Comparison of ENCODE assay signal across 10 cellular contexts in the genomic region with DNA sequence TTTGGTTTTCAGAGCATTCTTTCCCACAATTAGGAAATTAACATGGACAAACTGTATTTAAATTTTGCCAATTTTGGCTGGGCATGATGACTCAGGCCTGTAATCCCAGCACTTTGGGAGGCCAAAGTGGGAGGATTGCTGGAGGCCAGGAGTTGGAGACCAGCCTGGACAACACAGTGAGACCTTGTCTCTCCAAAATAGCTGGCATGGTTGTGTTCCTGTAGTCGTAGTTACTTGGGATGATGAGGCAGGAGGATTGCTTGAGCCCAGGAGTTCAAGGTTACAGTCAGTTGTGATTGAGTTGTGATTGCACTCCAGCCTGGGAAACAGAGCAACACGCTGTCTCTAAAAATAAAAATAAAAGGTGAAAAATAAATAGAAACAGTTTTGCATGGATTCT.
"Had no signal": no experiment of that assay in that cellular context is flagged by ENCODE, and none has a peak within 500 bp of the region (broad histone marks: within the 10 kb centered on the region; RNA-seq: fewer than 3 reads in every experiment).

No MANE protein-coding gene starts in this region.

- H3K27me3 ChIP-seq: gastroesophageal sphincter had no signal

- H3K4me3 ChIP-seq: gastroesophageal sphincter had no signal

- DNase-seq: activated CD4-positive, alpha-beta T cell treated with anti-CD3 and anti-CD28 coated beads for 4 hours; activated effector memory CD4-positive, alpha-beta T cell treated with anti-CD3 and anti-CD28 coated beads, Interleukin-2, amount 50 U/mL, for 16 hours; activated naive CD8-positive, alpha-beta T cell treated with anti-CD3 and anti-CD28 coated beads, Interleukin-2, amount 10 ng/mL, durations not matched to agents 7 days and 5 days; activated T-cell treated with anti-CD3 and anti-CD28 coated beads for 4 hours; hippocampal formation; nephron progenitor cell; SHP77; stimulated activated CD4-positive, alpha-beta T cell treated with anti-CD3 and anti-CD28 coated beads, Interleukin-15, amount 100 ng/mL, for 24 hours had no signal

- H3K27ac Mint-ChIP-seq: activated naive CD8-positive, alpha-beta T cell treated with anti-CD3 and anti-CD28 coated beads, Interleukin-2, amount 10 ng/mL, durations not matched to agents 7 days and 5 days; type B pancreatic cell had no signal

- H3K4me3 Mint-ChIP-seq: activated naive CD8-positive, alpha-beta T cell treated with anti-CD3 and anti-CD28 coated beads, Interleukin-2, amount 10 ng/mL, durations not matched to agents 7 days and 5 days; nephron progenitor cell had no signal

- H3K27me3 Mint-ChIP-seq: activated naive CD8-positive, alpha-beta T cell treated with anti-CD3 and anti-CD28 coated beads, Interleukin-2, amount 10 ng/mL, durations not matched to agents 7 days and 5 days; type B pancreatic cell had no signal

- H3K27ac ChIP-seq: gastroesophageal sphincter had no signal

- ATAC-seq: gastroesophageal sphincter had no signal

- H3K9me3 Mint-ChIP-seq: activated naive CD8-positive, alpha-beta T cell treated with anti-CD3 and anti-CD28 coated beads, Interleukin-2, amount 10 ng/mL, durations not matched to agents 7 days and 5 days; nephron progenitor cell; type B pancreatic cell had no signal

- H3K9me3 ChIP-seq: gastroesophageal sphincter had no signal
